In genomic region chr9:134374301-134375010, GRCh38 we compare ENCODE assay signal across 1 cellular context.
TF ChIP-seq lines count a peak whose summit lies in the region.

No MANE protein-coding gene starts in this region.

TF ChIP-seq in H1, 55 proteins besides CTCF, POLR2A, EP300 and RAD21:
- TF ChIP-seq TAF1 (IDR thresholded peaks at IDR 0.05; ENCODE audit: low read depth, low read length) (no peak), USF2 (IDR thresholded peaks at IDR 0.05; ENCODE audit: low read length) (no peak), TBP (IDR thresholded peaks at IDR 0.05; ENCODE audit: low read depth, low read length) (no peak), TCF12 (IDR thresholded peaks at IDR 0.05; ENCODE audit: low read depth, low read length) (no peak), SP2 (IDR thresholded peaks at IDR 0.05; ENCODE audit: low read length) (no peak), RXRA (IDR thresholded peaks at IDR 0.05; ENCODE audit: insufficient read depth, low read depth, low read length) (no peak), CHD1 (IDR thresholded peaks at IDR 0.05; ENCODE audit: low read depth, low read length) (no peak), HDAC6 (IDR thresholded peaks at IDR 0.05; ENCODE audit: low read depth, low read length) (no peak), POU5F1 (IDR thresholded peaks at IDR 0.05; ENCODE audit: low read depth, low read length) (no peak), ASH2L (IDR thresholded peaks at IDR 0.05; ENCODE audit: low read length) (no peak), GTF2F1 (IDR thresholded peaks at IDR 0.05; ENCODE audit: borderline replicate concordance, low read depth, low read length) (no peak)
TF ChIP-seq in H1: peak in this region for 0.
